ENCODE assay signal across 8 cellular contexts in the genomic region with DNA sequence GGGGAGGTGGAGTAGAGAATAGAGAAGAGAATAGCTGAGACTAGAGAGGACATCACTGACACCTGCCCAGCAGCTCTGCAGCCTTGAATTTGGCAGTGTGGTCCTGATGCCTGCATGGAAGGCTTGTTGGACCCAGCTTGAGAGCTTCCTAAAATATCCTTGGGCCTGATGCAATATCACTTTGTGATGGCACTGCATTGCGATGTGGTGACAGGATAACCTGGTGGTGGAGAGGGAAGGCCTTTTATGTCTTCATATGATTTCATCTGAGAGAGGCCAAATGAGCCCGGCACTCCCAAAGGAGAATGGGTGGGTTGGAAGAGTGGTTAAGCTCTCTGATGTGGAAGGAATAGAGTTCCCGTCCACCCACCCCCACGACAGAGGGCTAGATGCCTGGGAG.
A peak's percentile ranks its signal among the peaks of the same experiment; 100 is the strongest.
DNase-seq lines count a peak whose midpoint lies in the region; ATAC-seq and TF ChIP-seq lines count a peak whose summit lies in the region.

No MANE protein-coding gene starts in this region.

- H4K5ac ChIP-seq in IMR-90 (ENCODE audit: low read depth, low read length): peak overlapping the region; percentile 59

- no CpG with 5 or more reads among the region's 4 CpGs for WGBS in IMR-90 (ENCODE audit: extremely low coverage in 2 of 2, insufficient read length in 1 of 2), 2 experiments

- peaks cover 21 to 30% of the 10 kb centered on the region in 2 donors for H3K4me1 Mint-ChIP-seq in natural killer cell treated with Interleukin-12 subunit alpha and Interleukin-12 subunit beta and Interleukin-15 and Interleukin-18, amount 100 ng/mL, for 72 hours (ENCODE audit: low read depth in 2 of 2)

- H2AK9ac ChIP-seq in IMR-90 (replicated peaks; ENCODE audit: low read depth, low read length, poor library complexity): peak overlapping the region; percentile 45

- peak overlapping the region; percentile 78; the same call in 2 of the 3 replicates for H2BK15ac ChIP-seq in IMR-90 (ENCODE audit: low read depth, low read length)

- H3K36me3 ChIP-seq in IMR-90 (ENCODE audit: control insufficient read depth, insufficient read depth, low read length): no peaks in the 10 kb centered on the region

- H2BK120ac ChIP-seq in IMR-90 (ENCODE audit: low read depth, low read length): peak overlapping the region; percentile 97

- H2BK20ac ChIP-seq in IMR-90 (ENCODE audit: low read depth, low read length): peak overlapping the region; percentile 88

- no peaks in the 10 kb centered on the region for H3K9me3 Mint-ChIP-seq in natural killer cell treated with Interleukin-12 subunit alpha and Interleukin-12 subunit beta and Interleukin-15 and Interleukin-18, amount 100 ng/mL, for 72 hours

- H3K4me3 ChIP-seq in IMR-90 (ENCODE audit: insufficient read depth, low read depth, low read length): no peak overlapping the region

- in situ Hi-C loops in IMR-90 (cut with MboI; ENCODE audit: low sequenced_read_pairs): loop anchor here (5.0 to 10.0 kb wide), 3 partner anchors 93 to 426 kb away; no protein-coding TSS in a partner anchor

- dilution Hi-C loops in IMR-90 (cut with HindIII; ENCODE audit: low sequenced_read_pairs, unreplicated experiment): no loop called here

- H3K4me2 ChIP-seq in IMR-90 (ENCODE audit: low read depth, low read length): no peak overlapping the region

- intact Hi-C loops in IMR-90 (cut with micrococcal nuclease): loop anchor here (5.0 kb wide), 1 partner anchor 428 kb away; no protein-coding TSS in a partner anchor

- no peak for TF ChIP-seq CTCF in IMR-90 (conservative IDR thresholded peaks at IDR 0.05; ENCODE audit: low read depth, low read length)

- no peaks in the 10 kb centered on the region for H3K9me3 ChIP-seq in IMR-90 (ENCODE audit: control insufficient read depth, insufficient read depth, low read length)

- peak; percentile 47 for DNase-seq in AG08395 (ENCODE audit: low spot score)
- DNase-seq in IMR-90: peak; percentile 43
- DNase-seq in cerebellar cortex (ENCODE audit: low spot score): peak; percentile 38
- no peak for DNase-seq in natural killer cell treated with Interleukin-12 subunit alpha and Interleukin-12 subunit beta and Interleukin-15 and Interleukin-18, amount 100 ng/mL, for 72 hours (ENCODE audit: low spot score)
- no peak for DNase-seq in NCI-H446 (lab: John Stamatoyannopoulos, UW)
- DNase-seq in globus pallidus (ENCODE audit: low spot score): no peak
- no peak for DNase-seq in pons (ENCODE audit: low spot score)

- TF ChIP-seq POLR2A in IMR-90 (IDR thresholded peaks at IDR 0.05; ENCODE audit: low read depth, low read length): no peak

- H3K4me1 ChIP-seq in IMR-90 (ENCODE audit: control insufficient read depth, insufficient read depth, low read length): peaks cover 19% of the 10 kb centered on the region

- H3K9me1 ChIP-seq in IMR-90 (ENCODE audit: insufficient read depth, low read length): peaks cover 14% of the 10 kb centered on the region

- peak overlapping the region; percentile 92 for H3K4ac ChIP-seq in IMR-90 (ENCODE audit: low read depth, low read length)

- no peaks in the 10 kb centered on the region for H3K27me3 ChIP-seq in IMR-90 (ENCODE audit: control insufficient read depth, insufficient read depth, low read length)

- no peak for ATAC-seq in IMR-90 (ENCODE audit: low read depth)
- ATAC-seq in natural killer cell treated with Interleukin-12 subunit alpha and Interleukin-12 subunit beta and Interleukin-15 and Interleukin-18, amount 100 ng/mL, for 72 hours: no peak
- no peak for ATAC-seq in HG02588 (IDR thresholded peaks at IDR 0.05; ENCODE audit: unreplicated experiment)

- H2AFZ ChIP-seq in IMR-90 (replicated peaks; ENCODE audit: low read length, poor library complexity): peak overlapping the region; percentile 86

- peak overlapping the region; percentile 95 for H3K4me3 Mint-ChIP-seq in natural killer cell treated with Interleukin-12 subunit alpha and Interleukin-12 subunit beta and Interleukin-15 and Interleukin-18, amount 100 ng/mL, for 72 hours

- peak overlapping the region; percentile 89 for H3K18ac ChIP-seq in IMR-90 (ENCODE audit: low read depth, low read length)

- H3K23ac ChIP-seq in IMR-90 (ENCODE audit: low read depth, low read length): peak overlapping the region; percentile 89; the same call in 1 of the 2 replicates

- BruUV-seq in IMR-90 (replicated peaks; lab: Mats Ljungman, UMichigan): no TSS peak

- H3K9ac ChIP-seq in IMR-90 (ENCODE audit: low read depth, low read length): peak overlapping the region; percentile 22; the same call in 1 of the 2 replicates

- H3K14ac ChIP-seq in IMR-90 (replicated peaks; ENCODE audit: low read depth, low read length): peak overlapping the region; percentile 91

- H3K27ac ChIP-seq in IMR-90 (ENCODE audit: insufficient read depth, low read length): peak overlapping the region; percentile 94; the same call in 1 of the 2 replicates

- H4K91ac ChIP-seq in IMR-90 (ENCODE audit: insufficient read depth, low read depth, low read length): peak overlapping the region; percentile 94

- peaks cover 6% of the 10 kb centered on the region for H3K36me3 Mint-ChIP-seq in natural killer cell treated with Interleukin-12 subunit alpha and Interleukin-12 subunit beta and Interleukin-15 and Interleukin-18, amount 100 ng/mL, for 72 hours

- no peak for TF ChIP-seq RAD21 in IMR-90 (IDR thresholded peaks at IDR 0.05; ENCODE audit: low read length)

- POLR2A ChIA-PET in IMR-90 (lab: Charles Lee; ENCODE audit: unreplicated experiment): no interaction called here

- CTCF ChIA-PET in IMR-90 (lab: Yijun Ruan, JAX): interaction anchor here (0.6 to 2.6 kb wide), 2 partner anchors 17 to 95 kb away, joined by 8 to 9 read pairs; no protein-coding TSS in a partner anchor

- H3K27me3 Mint-ChIP-seq in natural killer cell treated with Interleukin-12 subunit alpha and Interleukin-12 subunit beta and Interleukin-15 and Interleukin-18, amount 100 ng/mL, for 72 hours: peaks cover 5 to 9% of the 10 kb centered on the region in 2 donors

- H4K8ac ChIP-seq in IMR-90 (ENCODE audit: low read depth in 2 of 2, low read length in 2 of 2): peak overlapping the region; percentile 87 to 96

- H4K20me1 ChIP-seq in IMR-90 (ENCODE audit: insufficient read depth, low read length): no peaks in the 10 kb centered on the region

- peak overlapping the region in 1 of 2 donors; percentile 9 for H3K27ac Mint-ChIP-seq in natural killer cell treated with Interleukin-12 subunit alpha and Interleukin-12 subunit beta and Interleukin-15 and Interleukin-18, amount 100 ng/mL, for 72 hours

- H3K56ac ChIP-seq in IMR-90 (ENCODE audit: extremely low read depth, insufficient read depth, low read length): peak overlapping the region; percentile 92; the same call in 1 of the 2 replicates

- H2BK5ac ChIP-seq in IMR-90 (ENCODE audit: low read depth, low read length, poor library complexity, severe bottlenecking): peak overlapping the region; percentile 92

- peaks cover 0 to 6% of the 10 kb centered on the region in 2 experiments; a peak in 2 of 4 replicates for H3K79me1 ChIP-seq in IMR-90 (ENCODE audit: low read depth in 1 of 2, low read length in 2 of 2)

- peak overlapping the region; percentile 11 for H2AK5ac ChIP-seq in IMR-90 (ENCODE audit: low read depth, low read length)

TF ChIP-seq in IMR-90, 13 proteins besides CTCF, POLR2A, EP300 and RAD21:
- TF ChIP-seq SMC3 (IDR thresholded peaks at IDR 0.05; ENCODE audit: low read depth, low read length): no peak
- TF ChIP-seq CEBPB (IDR thresholded peaks at IDR 0.05; ENCODE audit: low read depth, low read length): peak; percentile 73
TF ChIP-seq in IMR-90: peak in this region for 1.

Comparison
In these comparisons a context has a peak if more than half of its experiments do, and no peak if none do; other contexts are left out.
1. DNase-seq: peak in AG08395 (single experiment), IMR-90 (single experiment) and cerebellar cortex (single experiment); none in natural killer cell treated with Interleukin-12 subunit alpha and Interleukin-12 subunit beta and Interleukin-15 and Interleukin-18, amount 100 ng/mL, for 72 hours (single experiment), NCI-H446 (0 of 2), globus pallidus (single experiment) and pons (single experiment).